ENCODE assay signal across 9 cellular contexts in the genomic region with DNA sequence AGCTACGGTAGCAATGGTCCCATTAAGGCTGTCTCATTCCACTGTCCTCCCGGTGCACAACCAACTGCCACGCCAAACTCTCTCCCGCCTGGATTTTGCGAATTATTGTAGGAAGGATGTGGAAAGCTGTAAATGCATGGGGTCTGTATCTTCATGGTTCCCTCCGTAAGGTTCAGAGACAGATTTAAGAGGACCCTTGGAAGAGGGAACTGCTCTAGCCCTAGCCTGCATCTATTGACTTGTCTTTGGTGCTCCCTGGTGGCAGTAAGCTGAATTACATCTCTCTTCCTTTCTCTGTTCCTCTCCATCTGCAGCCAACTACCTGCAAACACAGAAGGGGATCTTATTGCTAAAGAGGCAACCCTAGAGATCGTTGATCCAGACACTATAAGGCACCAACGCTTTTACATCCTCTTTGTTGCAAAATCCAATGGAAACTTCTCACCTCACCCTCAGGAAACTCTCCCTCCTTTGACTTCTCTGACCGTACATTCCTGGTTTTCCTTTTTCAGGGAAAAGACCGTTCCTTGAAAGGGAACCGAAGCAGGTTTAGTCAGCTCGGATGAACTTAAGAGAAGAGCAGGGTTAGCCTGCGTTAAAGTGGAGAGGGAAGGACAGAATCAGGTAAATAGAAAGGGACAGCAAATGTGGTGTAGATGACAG. TPM values are rescaled to one million over a fixed set of nuclear protein-coding genes. Genes with fewer than 3 reads are reported as not detected.
DNase-seq lines count a peak whose midpoint lies in the region; ATAC-seq and TF ChIP-seq lines count a peak whose summit lies in the region.
"Had no signal": no experiment of that assay in that cellular context is flagged by ENCODE, and none has a peak within 500 bp of the region (broad histone marks: within the 10 kb centered on the region; RNA-seq: fewer than 3 reads in every experiment).

No MANE protein-coding gene starts in this region.

- peaks cover 3% of the 10 kb centered on the region for H3F3A ChIP-seq in SK-N-SH (replicated peaks; ENCODE audit: insufficient read depth)

- H3K4me1 ChIP-seq in DND-41 (ENCODE audit: insufficient read depth, low read length), result peaks cover 52% of the 10 kb centered on the region
- H3K4me1 ChIP-seq in SK-N-SH (ENCODE audit: control insufficient read depth in 1 of 2, insufficient read depth in 2 of 2, low read depth in 1 of 2, low read length in 1 of 2), result peaks cover 0 to 5% of the 10 kb centered on the region in 2 experiments; a peak in 2 of 4 replicates
- H3K4me1 ChIP-seq in left ventricle myocardium inferior, result peaks cover 4% of the 10 kb centered on the region

- 25% methylated on average over 11 of the region's 13 CpGs for WGBS in SK-N-SH (ENCODE audit: low lambda C conversion rate)

- H3K27me3 ChIP-seq in DND-41 (ENCODE audit: insufficient read depth, low read length, poor library complexity), result no peaks in the 10 kb centered on the region
- H3K27me3 ChIP-seq in MG63, result no peaks in the 10 kb centered on the region
- no peaks in the 10 kb centered on the region for H3K27me3 ChIP-seq in SK-N-SH (ENCODE audit: insufficient read depth)
- peaks cover 83% of the 10 kb centered on the region for H3K27me3 ChIP-seq in left ventricle myocardium inferior (ENCODE audit: low read depth)

- H4K20me1 ChIP-seq in DND-41 (ENCODE audit: insufficient read depth, low read length) (no peaks in the 10 kb centered on the region), SK-N-SH (ENCODE audit: insufficient read depth) (no peaks in the 10 kb centered on the region)

- no peaks in the 10 kb centered on the region for H3K36me3 ChIP-seq in DND-41 (ENCODE audit: insufficient read depth, low read length)
- H3K36me3 ChIP-seq in MG63, result no peaks in the 10 kb centered on the region
- no peaks in the 10 kb centered on the region for H3K36me3 ChIP-seq in SK-N-SH (replicated peaks in 1 of 2; ENCODE audit: control insufficient read depth in 1 of 2, insufficient read depth in 2 of 2, low read length in 1 of 2)
- no peaks in the 10 kb centered on the region for H3K36me3 ChIP-seq in left ventricle myocardium inferior

- POLR2A ChIA-PET in SK-N-SH (lab: Yijun Ruan, JAX), result no interaction called here

- H3K9ac ChIP-seq in DND-41 (ENCODE audit: low read depth, low read length), result no peak overlapping the region
- no peak overlapping the region for H3K9ac ChIP-seq in SK-N-SH

- H3K79me2 ChIP-seq in DND-41 (ENCODE audit: insufficient read depth, low read length), result peaks cover 19% of the 10 kb centered on the region
- H3K79me2 ChIP-seq in SK-N-SH (ENCODE audit: insufficient read depth), result no peaks in the 10 kb centered on the region

- no peak for TF ChIP-seq EP300 in SK-N-SH (IDR thresholded peaks at IDR 0.05; ENCODE audit: borderline replicate concordance in 1 of 2, low read depth in 1 of 2, low read length in 1 of 2)

- H3K4me2 ChIP-seq in DND-41 (ENCODE audit: insufficient read depth, low read length), result no peak overlapping the region
- peak overlapping the region; percentile 54; the same call in 1 of the 2 replicates for H3K4me2 ChIP-seq in SK-N-SH

- intact Hi-C loops in left ventricle myocardium inferior (cut with micrococcal nuclease), result loop anchor here (5.0 kb wide), 1 partner anchor 149 kb away; no protein-coding TSS in a partner anchor

- H3K9me3 ChIP-seq in DND-41 (ENCODE audit: insufficient read depth, low read length, severe bottlenecking) (no peaks in the 10 kb centered on the region), MG63 (no peaks in the 10 kb centered on the region), SK-N-SH (no peaks in the 10 kb centered on the region), left ventricle myocardium inferior (replicated peaks) (no peaks in the 10 kb centered on the region)

- peak overlapping the region; percentile 12; the same call in 1 of the 2 replicates for H2AFZ ChIP-seq in DND-41 (ENCODE audit: low read depth, low read length)
- no peak overlapping the region; the same call in 1 of the 2 replicates for H2AFZ ChIP-seq in SK-N-SH (ENCODE audit: low read depth)

- H3K4me3 ChIP-seq in DND-41 (ENCODE audit: low read depth in 1 of 2, low read length in 2 of 2), result no peak overlapping the region
- H3K4me3 ChIP-seq in MG63, result peak overlapping the region; percentile 6
- peak overlapping the region; percentile 17 to 36; a peak in 2 of 4 replicates for H3K4me3 ChIP-seq in SK-N-SH (ENCODE audit: low read depth in 2 of 2, low read length in 1 of 2)
- no peak overlapping the region for H3K4me3 ChIP-seq in left ventricle myocardium inferior

- TF ChIP-seq CTCF in DND-41 (IDR thresholded peaks at IDR 0.05; ENCODE audit: borderline replicate concordance, extremely low read depth, low read length, poor library complexity, severe bottlenecking) (peak; percentile 96), SK-N-SH (IDR thresholded peaks at IDR 0.05) (peak; percentile 86), left ventricle myocardium inferior (IDR thresholded peaks at IDR 0.05; ENCODE audit: borderline replicate concordance) (peak; percentile 84)

- H3K27ac ChIP-seq in DND-41 (ENCODE audit: low read length) (peak overlapping the region; percentile 57), SK-N-SH (ENCODE audit: low read depth in 2 of 2, low read length in 1 of 2) (no peak overlapping the region), left ventricle myocardium inferior (replicated peaks) (no peak overlapping the region)
- H3K27ac ChIP-seq: epithelial cell of prostate had no signal

- peak; percentile 93 for TF ChIP-seq RAD21 in SK-N-SH (IDR thresholded peaks at IDR 0.05; ENCODE audit: low read length)

- peak; percentile 48 for ATAC-seq in DND-41 (ENCODE audit: insufficient read depth, low read depth)
- ATAC-seq in GM21619 (IDR thresholded peaks at IDR 0.05; ENCODE audit: unreplicated experiment), result peak; percentile 60

- DNase-seq in DND-41 (peak; percentile 81), MG63 (peak; percentile 21), SK-N-SH (peak; percentile 63), left ventricle myocardium inferior (no peak), retina (peak; percentile 77), cortex of kidney (lab: John Stamatoyannopoulos, UW) (no peak)
- DNase-seq in activated naive CD8-positive, alpha-beta T cell treated with anti-CD3 and anti-CD28 coated beads, Interleukin-2, amount 50 U/mL, for 16 hours (ENCODE audit: low read depth, low spot score), result peak; percentile 55

- no peaks in the 10 kb centered on the region for H3K9me2 ChIP-seq in SK-N-SH

- CTCF ChIA-PET in SK-N-SH (lab: Yijun Ruan, JAX), result interaction anchor here (0.6 to 4.9 kb wide), 62 partner anchors 8 to 885 kb away, joined by 3 to 150 read pairs (median 4); partner anchors contain the start of genes CAPSL, PRLR and SPEF2

TF ChIP-seq in SK-N-SH, 30 proteins besides CTCF, POLR2A, EP300 and RAD21 (continues in another document):
- TF ChIP-seq FOXJ3 (CRISPR knock-in tag; IDR thresholded peaks at IDR 0.05) (no peak), GABPA (IDR thresholded peaks at IDR 0.05; ENCODE audit: low read depth) (no peak), TCF12 (IDR thresholded peaks at IDR 0.05) (no peak), YY1 (IDR thresholded peaks at IDR 0.05; ENCODE audit: low read depth) (no peak), JUND (IDR thresholded peaks at IDR 0.05) (no peak), SIN3A (IDR thresholded peaks at IDR 0.05; ENCODE audit: borderline replicate concordance, low read depth, low read length) (no peak), CHD2 (IDR thresholded peaks at IDR 0.05; ENCODE audit: low read length, partially characterized antibody) (peak; percentile 16), FOXM1 (IDR thresholded peaks at IDR 0.05; ENCODE audit: low read depth) (no peak), USF1 (IDR thresholded peaks at IDR 0.05; ENCODE audit: borderline replicate concordance, low read depth) (no peak), SMC3 (IDR thresholded peaks at IDR 0.05; ENCODE audit: low read depth, low read length) (peak; percentile 80)
- TF ChIP-seq, protein P1, sequence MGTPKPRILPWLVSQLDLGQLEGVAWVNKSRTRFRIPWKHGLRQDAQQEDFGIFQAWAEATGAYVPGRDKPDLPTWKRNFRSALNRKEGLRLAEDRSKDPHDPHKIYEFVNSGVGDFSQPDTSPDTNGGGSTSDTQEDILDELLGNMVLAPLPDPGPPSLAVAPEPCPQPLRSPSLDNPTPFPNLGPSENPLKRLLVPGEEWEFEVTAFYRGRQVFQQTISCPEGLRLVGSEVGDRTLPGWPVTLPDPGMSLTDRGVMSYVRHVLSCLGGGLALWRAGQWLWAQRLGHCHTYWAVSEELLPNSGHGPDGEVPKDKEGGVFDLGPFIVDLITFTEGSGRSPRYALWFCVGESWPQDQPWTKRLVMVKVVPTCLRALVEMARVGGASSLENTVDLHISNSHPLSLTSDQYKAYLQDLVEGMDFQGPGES (IDR thresholded peaks at IDR 0.05; ENCODE audit: low read depth, low read length), result no peak

RNA-seq across cellular contexts. Expression of gene CAPSL, which starts 11.9 kb away (rescaled TPM):
- total RNA-seq in MG63 (2014; rRNA removed; shearing (Covaris generic); ENCODE audit: low replicate concordance), result not detected in 2 replicates
- 0.23 and 0.31 TPM in 2 replicates for polyA plus RNA-seq in SK-N-SH (2012; rRNA removed)
- polyA plus RNA-seq in SK-N-SH (2012; cell fraction: cytosol; rRNA removed), result 0.50 and 0.57 TPM in 2 replicates
- 0.13 and 0.23 TPM in 2 replicates for polyA plus RNA-seq in SK-N-SH (2012; cell fraction: nucleus; rRNA removed)
- total RNA-seq in left ventricle myocardium inferior, result not detected

Comparison
In these comparisons a context has a peak if more than half of its experiments do, and no peak if none do; other contexts are left out.
1. DNase-seq: peak in DND-41 (single experiment), MG63 (single experiment), SK-N-SH (single experiment), activated naive CD8-positive, alpha-beta T cell treated with anti-CD3 and anti-CD28 coated beads, Interleukin-2, amount 50 U/mL, for 16 hours (single experiment) and retina (single experiment); none in left ventricle myocardium inferior (single experiment) and cortex of kidney (single experiment).
2. H3K4me3 ChIP-seq: peak in MG63 (single experiment) and SK-N-SH (2 of 2); none in DND-41 (0 of 2) and left ventricle myocardium inferior (single experiment).
3. Peak in every context shown above with its lines, with median percentiles within 50 percentile points of each other: CTCF ChIP-seq.